In the genomic region with DNA sequence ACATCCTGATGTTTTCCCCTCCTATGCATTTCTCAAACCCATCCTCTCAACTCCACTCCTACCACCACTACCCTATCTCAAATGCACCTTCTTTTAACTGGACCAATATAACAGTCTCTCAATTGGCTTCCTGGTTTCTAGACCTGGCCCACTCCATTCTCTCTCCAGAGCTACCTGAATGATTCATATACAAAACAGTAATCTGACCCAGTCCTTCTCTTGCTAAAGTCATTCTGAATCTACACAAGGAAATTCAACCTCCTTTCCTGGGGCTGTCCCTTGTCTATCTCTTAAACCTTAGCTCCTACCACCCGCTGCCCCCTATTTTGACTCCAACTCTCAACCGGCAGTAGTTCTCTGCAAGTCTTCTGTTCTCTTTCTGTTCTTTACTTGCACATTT, we compare ENCODE assay signal across 10 cellular contexts.
DNase-seq lines count a peak whose midpoint lies in the region; ATAC-seq and TF ChIP-seq lines count a peak whose summit lies in the region.
"Had no signal": no experiment of that assay in that cellular context is flagged by ENCODE, and none has a peak within 500 bp of the region (broad histone marks: within the 10 kb centered on the region; RNA-seq: fewer than 3 reads in every experiment).

No MANE protein-coding gene starts in this region.

- TF ChIP-seq CTCF in cardiac muscle cell (IDR thresholded peaks at IDR 0.05; ENCODE audit: low read depth, low read length): no peak
- TF ChIP-seq CTCF in kidney epithelial cell (IDR thresholded peaks at IDR 0.05; ENCODE audit: insufficient read depth, low read length, poor library complexity, severe bottlenecking): no peak
- TF ChIP-seq CTCF in transverse colon (IDR thresholded peaks at IDR 0.05): no peak

- H3K4me1 ChIP-seq in cardiac muscle cell (ENCODE audit: low read depth) (peaks cover 37% of the 10 kb centered on the region), transverse colon (peaks cover 0 to 46% (median 25%) of the 10 kb centered on the region in 4 donors)

- no peaks in the 10 kb centered on the region for H3K4me1 Mint-ChIP-seq in activated T-helper 17 cell treated with anti-CD3 and anti-CD28 coated beads, Interleukin-2, amount 50 U/mL, for 72 hours
- H3K4me1 Mint-ChIP-seq: nephron had no signal

- H3K4me3 ChIP-seq in cardiac muscle cell: peak overlapping the region; percentile 7
- no peak overlapping the region for H3K4me3 ChIP-seq in kidney epithelial cell (ENCODE audit: low read depth, low read length)
- no peak overlapping the region for H3K4me3 ChIP-seq in transverse colon

- no peak for ATAC-seq in Right ventricle myocardium superior (ENCODE audit: poor library complexity)
- ATAC-seq in activated T-helper 17 cell treated with anti-CD3 and anti-CD28 coated beads, Interleukin-2, amount 50 U/mL, for 72 hours (replicated peaks): peak; percentile 91
- no peak for ATAC-seq in HG03354 (IDR thresholded peaks at IDR 0.05; ENCODE audit: poor library complexity, severe bottlenecking, unreplicated experiment)

- H3K36me3 Mint-ChIP-seq in activated T-helper 17 cell treated with anti-CD3 and anti-CD28 coated beads, Interleukin-2, amount 50 U/mL, for 72 hours (ENCODE audit: low read depth): no peaks in the 10 kb centered on the region

- no peak overlapping the region for H3K27ac Mint-ChIP-seq in activated T-helper 17 cell treated with anti-CD3 and anti-CD28 coated beads, Interleukin-2, amount 50 U/mL, for 72 hours
- H3K27ac Mint-ChIP-seq: activated CD4-positive, alpha-beta T cell treated with anti-CD3 and anti-CD28 coated beads, Interleukin-2, amount 10 ng/mL, durations not matched to agents 7 days and 5 days; nephron had no signal

- in situ Hi-C loops in transverse colon (cut with MboI; ENCODE audit: low pct_ligation_motif_present in 1 of 4, low pct_unique_long_range_greater_than_20kb in 1 of 4, low sequenced_read_pairs in 3 of 4): loop anchor here (5.0 to 25.0 kb wide), 5 partner anchors 374 to 699 kb away; partner anchors contain the start of genes ELL2 (in 1 of the 4) and RFESD (in 1 of the 4)

- TF ChIP-seq EP300 in transverse colon (IDR thresholded peaks at IDR 0.05; ENCODE audit: low read depth): no peak

- intact Hi-C loops in Right ventricle myocardium superior (cut with DNase I) (loop anchor here (2.0 to 5.0 kb wide), 2 partner anchors 374 to 477 kb away; partner anchors contain the start of gene ELL2), transverse colon (cut with DNase I; ENCODE audit: low total_unique reads) (loop anchor here (5.0 to 10.0 kb wide), 3 partner anchors 381 to 701 kb away; no protein-coding TSS in a partner anchor)

- WGBS in transverse colon (ENCODE audit: low coverage in 1 of 2), 2 donors: 82 to 86% methylated on average over 2 of the region's 2 CpGs

- H3K9me3 ChIP-seq in cardiac muscle cell (ENCODE audit: low read depth): no peaks in the 10 kb centered on the region
- no peaks in the 10 kb centered on the region for H3K9me3 ChIP-seq in transverse colon

- no peak overlapping the region for H3K27ac ChIP-seq in cardiac muscle cell
- peak overlapping the region in 3 of 4 donors; percentile 6 to 28 (median 9) for H3K27ac ChIP-seq in transverse colon

- H3K36me3 ChIP-seq in cardiac muscle cell (no peaks in the 10 kb centered on the region), kidney epithelial cell (ENCODE audit: control insufficient read depth, insufficient read depth, low read length) (no peaks in the 10 kb centered on the region), transverse colon (no peaks in the 10 kb centered on the region)

- H3K27me3 ChIP-seq in cardiac muscle cell (no peaks in the 10 kb centered on the region), kidney epithelial cell (ENCODE audit: control insufficient read depth, insufficient read depth, low read length) (no peaks in the 10 kb centered on the region), transverse colon (no peaks in the 10 kb centered on the region)

- H3K4me3 Mint-ChIP-seq in activated T-helper 17 cell treated with anti-CD3 and anti-CD28 coated beads, Interleukin-2, amount 50 U/mL, for 72 hours: no peak overlapping the region
- H3K4me3 Mint-ChIP-seq: activated CD4-positive, alpha-beta T cell treated with anti-CD3 and anti-CD28 coated beads, Interleukin-2, amount 10 ng/mL, durations not matched to agents 7 days and 5 days; nephron had no signal

- no peak for DNase-seq in cardiac muscle cell (ENCODE audit: low read depth in 1 of 2, low spot score in 1 of 2)
- DNase-seq in Right ventricle myocardium superior: no peak
- peak; percentile 16 for DNase-seq in kidney epithelial cell (ENCODE audit: low read depth)
- no peak for DNase-seq in transverse colon
- no peak for DNase-seq in stimulated activated CD4-positive, alpha-beta T cell treated with anti-CD3 and anti-CD28 coated beads, Interleukin-2, amount 100 ng/mL, for 24 hours
- no peak for DNase-seq in dermis blood vessel endothelial cell

- no peak for TF ChIP-seq POLR2A in transverse colon (IDR thresholded peaks at IDR 0.05)

- no peaks in the 10 kb centered on the region for H3K9me3 Mint-ChIP-seq in activated T-helper 17 cell treated with anti-CD3 and anti-CD28 coated beads, Interleukin-2, amount 50 U/mL, for 72 hours
- H3K9me3 Mint-ChIP-seq: activated CD4-positive, alpha-beta T cell treated with anti-CD3 and anti-CD28 coated beads, Interleukin-2, amount 10 ng/mL, durations not matched to agents 7 days and 5 days; nephron had no signal

- H3K27me3 Mint-ChIP-seq in activated T-helper 17 cell treated with anti-CD3 and anti-CD28 coated beads, Interleukin-2, amount 50 U/mL, for 72 hours: peaks cover 17% of the 10 kb centered on the region
